ENCODE assay signal across 37 cellular contexts in genomic region chr5:135057233-135057632, GRCh38. TPM values are rescaled to one million over a fixed set of nuclear protein-coding genes. Genes with fewer than 3 reads are reported as not detected.
"Had no signal": no experiment of that assay in that cellular context is flagged by ENCODE, and none has a peak within 500 bp of the region (broad histone marks: within the 10 kb centered on the region; RNA-seq: fewer than 3 reads in every experiment).

No MANE protein-coding gene starts in this region.

- H3K9me3 Mint-ChIP-seq: activated CD4-positive, alpha-beta memory T cell treated with anti-CD3 and anti-CD28 coated beads, Interleukin-2, amount 10 ng/mL, durations not matched to agents 7 days and 5 days; activated CD4-positive, alpha-beta T cell treated with anti-CD3 and anti-CD28 coated beads, Interleukin-2, amount 10 ng/mL, durations not matched to agents 7 days and 5 days; activated naive CD4-positive, alpha-beta T cell treated with anti-CD3 and anti-CD28 coated beads, Interleukin-2, amount 10 ng/mL, durations not matched to agents 7 days and 5 days; activated naive CD4-positive, alpha-beta T cell treated with anti-CD3 and anti-CD28 coated beads, Interleukin-2, amount 50 U/mL, for 24 hours; activated naive CD8-positive, alpha-beta T cell treated with anti-CD3 and anti-CD28 coated beads, Interleukin-2, amount 10 ng/mL, durations not matched to agents 7 days and 5 days; activated naive CD8-positive, alpha-beta T cell treated with anti-CD3 and anti-CD28 coated beads, Interleukin-2, amount 50 U/mL, for 24 hours; activated T-cell treated with anti-CD3 and anti-CD28 coated beads, Interleukin-2, amount 50 U/mL, for 24 hours; activated T-helper 2 cell treated with anti-CD3 and anti-CD28 coated beads, Interferon-gamma antibody, Interleukin-2, Interleukin-4, amounts not matched to agents 10 μg/mL and 5 μg/mL and 100 μg/mL, durations not matched to agents 14 hours and 24 hours and 36 hours; T-helper 1 cell treated with Interleukin-12 subunit alpha and Interleukin-12 subunit beta and Interleukin-4 antibody, amounts not matched to agents 30 μg/mL and 1 μg/mL, for 36 hours; T-helper 2 cell treated with Interferon-gamma antibody and Interleukin-4, amounts not matched to agents 5 μg/mL and 100 μg/mL, for 36 hours; WTC11 had no signal

- H3K27me3 ChIP-seq: ascending aorta had no signal

- H3K9me3 ChIP-seq: ascending aorta had no signal

- H3K4me3 ChIP-seq: ascending aorta, cardiac muscle cell had no signal

- H3K36me3 ChIP-seq: ascending aorta, cardiac muscle cell, WERI-Rb-1 had no signal

- H3K27ac Mint-ChIP-seq: activated CD4-positive, alpha-beta memory T cell treated with anti-CD3 and anti-CD28 coated beads, Interleukin-2, amount 10 ng/mL, durations not matched to agents 7 days and 5 days; activated CD4-positive, alpha-beta T cell treated with anti-CD3 and anti-CD28 coated beads for 36 hours; activated CD4-positive, alpha-beta T cell treated with anti-CD3 and anti-CD28 coated beads, Interleukin-2, amount 10 ng/mL, durations not matched to agents 7 days and 5 days; activated CD8-positive, alpha-beta memory T cell treated with anti-CD3 and anti-CD28 coated beads, Interleukin-2, amount 10 ng/mL, durations not matched to agents 7 days and 5 days; activated CD8-positive, alpha-beta T cell treated with anti-CD3 and anti-CD28 coated beads, Interleukin-2, amount 10 ng/mL, durations not matched to agents 7 days and 5 days; activated naive CD4-positive, alpha-beta T cell treated with anti-CD3 and anti-CD28 coated beads, Interleukin-2, amount 10 ng/mL, durations not matched to agents 7 days and 5 days; activated naive CD4-positive, alpha-beta T cell treated with anti-CD3 and anti-CD28 coated beads, Interleukin-2, amount 50 U/mL, for 24 hours; activated naive CD8-positive, alpha-beta T cell; activated naive CD8-positive, alpha-beta T cell treated with anti-CD3 and anti-CD28 coated beads, Interleukin-2, amount 10 ng/mL, durations not matched to agents 7 days and 5 days; activated naive CD8-positive, alpha-beta T cell treated with anti-CD3 and anti-CD28 coated beads, Interleukin-2, amount 50 U/mL, for 24 hours; activated T-cell treated with anti-CD3 and anti-CD28 coated beads, Interleukin-2, amount 50 U/mL, for 24 hours; activated T-helper 2 cell treated with anti-CD3 and anti-CD28 coated beads, Interferon-gamma antibody, Interleukin-2, Interleukin-4, amounts not matched to agents 10 μg/mL and 5 μg/mL and 100 μg/mL, durations not matched to agents 14 hours and 24 hours and 36 hours; T-helper 1 cell treated with Interleukin-12 subunit alpha and Interleukin-12 subunit beta and Interleukin-4 antibody, amounts not matched to agents 30 μg/mL and 1 μg/mL, for 36 hours; T-helper 2 cell treated with Interferon-gamma antibody and Interleukin-4, amounts not matched to agents 5 μg/mL and 100 μg/mL, for 36 hours; WTC11 had no signal

- H3K4me3 Mint-ChIP-seq: activated CD4-positive, alpha-beta memory T cell treated with anti-CD3 and anti-CD28 coated beads, Interleukin-2, amount 10 ng/mL, durations not matched to agents 7 days and 5 days; activated CD4-positive, alpha-beta T cell treated with anti-CD3 and anti-CD28 coated beads for 36 hours; activated CD4-positive, alpha-beta T cell treated with anti-CD3 and anti-CD28 coated beads, Interleukin-2, amount 10 ng/mL, durations not matched to agents 7 days and 5 days; activated CD8-positive, alpha-beta memory T cell treated with anti-CD3 and anti-CD28 coated beads, Interleukin-2, amount 10 ng/mL, durations not matched to agents 7 days and 5 days; activated CD8-positive, alpha-beta T cell treated with anti-CD3 and anti-CD28 coated beads, Interleukin-2, amount 10 ng/mL, durations not matched to agents 7 days and 5 days; activated naive CD4-positive, alpha-beta T cell treated with anti-CD3 and anti-CD28 coated beads, Interleukin-2, amount 10 ng/mL, durations not matched to agents 7 days and 5 days; activated naive CD4-positive, alpha-beta T cell treated with anti-CD3 and anti-CD28 coated beads, Interleukin-2, amount 50 U/mL, for 24 hours; activated naive CD8-positive, alpha-beta T cell; activated naive CD8-positive, alpha-beta T cell treated with anti-CD3 and anti-CD28 coated beads, Interleukin-2, amount 10 ng/mL, durations not matched to agents 7 days and 5 days; activated naive CD8-positive, alpha-beta T cell treated with anti-CD3 and anti-CD28 coated beads, Interleukin-2, amount 50 U/mL, for 24 hours; activated T-cell treated with anti-CD3 and anti-CD28 coated beads, Interleukin-2, amount 50 U/mL, for 24 hours; brain; T-helper 1 cell treated with Interleukin-12 subunit alpha and Interleukin-12 subunit beta and Interleukin-4 antibody, amounts not matched to agents 30 μg/mL and 1 μg/mL, for 36 hours; T-helper 2 cell treated with Interferon-gamma antibody and Interleukin-4, amounts not matched to agents 5 μg/mL and 100 μg/mL, for 36 hours; WTC11 had no signal

- H3K27ac ChIP-seq: ascending aorta, cardiac muscle cell, WERI-Rb-1 had no signal

- H3K36me3 Mint-ChIP-seq: activated CD8-positive, alpha-beta memory T cell treated with anti-CD3 and anti-CD28 coated beads, Interleukin-2, amount 10 ng/mL, durations not matched to agents 7 days and 5 days; activated naive CD4-positive, alpha-beta T cell treated with anti-CD3 and anti-CD28 coated beads, Interleukin-2, amount 10 ng/mL, durations not matched to agents 7 days and 5 days; activated naive CD4-positive, alpha-beta T cell treated with anti-CD3 and anti-CD28 coated beads, Interleukin-2, amount 50 U/mL, for 24 hours; activated naive CD8-positive, alpha-beta T cell; activated naive CD8-positive, alpha-beta T cell treated with anti-CD3 and anti-CD28 coated beads, Interleukin-2, amount 10 ng/mL, durations not matched to agents 7 days and 5 days; brain; WTC11 had no signal

- ATAC-seq: activated CD4-positive, alpha-beta T cell treated with anti-CD3 and anti-CD28 coated beads for 36 hours; activated CD4-positive, CD25-positive, alpha-beta regulatory T cell treated with anti-CD3 and anti-CD28 coated beads, Interleukin-2, amount 50 U/mL, for 24 hours; activated CD8-positive, alpha-beta memory T cell treated with anti-CD3 and anti-CD28 coated beads, Interleukin-2, amount 10 ng/mL, durations not matched to agents 7 days and 5 days; activated CD8-positive, alpha-beta T cell treated with anti-CD3 and anti-CD28 coated beads, Interleukin-2, amount 10 ng/mL, durations not matched to agents 7 days and 5 days; activated naive CD8-positive, alpha-beta T cell treated with anti-CD3 and anti-CD28 coated beads, Interleukin-2, amount 50 U/mL, for 24 hours; WTC11 had no signal

- H3K4me1 Mint-ChIP-seq: activated CD4-positive, alpha-beta memory T cell treated with anti-CD3 and anti-CD28 coated beads, Interleukin-2, amount 10 ng/mL, durations not matched to agents 7 days and 5 days; activated CD4-positive, alpha-beta T cell treated with anti-CD3 and anti-CD28 coated beads for 36 hours; activated naive CD4-positive, alpha-beta T cell treated with anti-CD3 and anti-CD28 coated beads, Interleukin-2, amount 50 U/mL, for 24 hours had no signal

- DNase-seq: activated CD4-positive, alpha-beta memory T cell treated with anti-CD3 and anti-CD28 coated beads, Interleukin-2, amount 10 ng/mL, durations not matched to agents 7 days and 5 days; activated CD4-positive, alpha-beta T cell treated with anti-CD3 and anti-CD28 coated beads for 1 hour; activated CD4-positive, alpha-beta T cell treated with anti-CD3 and anti-CD28 coated beads for 36 hours; activated CD4-positive, alpha-beta T cell treated with anti-CD3 and anti-CD28 coated beads for 48 hours; activated CD4-positive, alpha-beta T cell treated with anti-CD3 and anti-CD28 coated beads, Interleukin-2, amount 10 ng/mL, durations not matched to agents 7 days and 5 days; activated CD4-positive, alpha-beta T cell treated with anti-CD3 and anti-CD28 coated beads, Interleukin-2, amount 50 U/mL, for 48 hours; activated CD4-positive, CD25-positive, alpha-beta regulatory T cell; activated CD8-positive, alpha-beta memory T cell treated with anti-CD3 and anti-CD28 coated beads for 24 hours; activated CD8-positive, alpha-beta memory T cell treated with anti-CD3 and anti-CD28 coated beads, Interleukin-2, amount 10 ng/mL, durations not matched to agents 7 days and 5 days; activated CD8-positive, alpha-beta memory T cell treated with anti-CD3 and anti-CD28 coated beads, Interleukin-2, amount 50 U/mL, for 48 hours; activated CD8-positive, alpha-beta T cell treated with anti-CD3 and anti-CD28 coated beads, Interleukin-2, amount 10 ng/mL, durations not matched to agents 7 days and 5 days; activated effector memory CD4-positive, alpha-beta T cell treated with Interleukin-2 at 50 U/mL for 16 hours; activated gamma-delta T cell; activated naive CD4-positive, alpha-beta T cell treated with anti-CD3 and anti-CD28 coated beads, Interleukin-2, amount 10 ng/mL, durations not matched to agents 7 days and 5 days; activated naive CD4-positive, alpha-beta T cell treated with Interleukin-2 at 50 U/mL for 16 hours; activated naive CD8-positive, alpha-beta T cell treated with anti-CD3 and anti-CD28 coated beads, Interleukin-2, amount 10 ng/mL, durations not matched to agents 7 days and 5 days; activated naive CD8-positive, alpha-beta T cell treated with anti-CD3 and anti-CD28 coated beads, Interleukin-2, amount 50 U/mL, for 24 hours; activated T-cell treated with anti-CD3 and anti-CD28 coated beads, Interleukin-2, amount 50 U/mL, for 24 hours; activated T-cell treated with anti-CD3 and anti-CD28 coated beads, Interleukin-2, amount 50 U/mL, for 48 hours; amygdala; anterior cingulate cortex; caudate nucleus; SW 1271; T-helper 1 cell; T-helper 2 cell; T-helper 9 cell; WERI-Rb-1 had no signal

RNA-seq across cellular contexts. Expression of gene PITX1, which starts 23.2 kb away (rescaled TPM):
- total RNA-seq: activated CD4-positive, alpha-beta T cell treated with anti-CD3 and anti-CD28 coated beads, Interleukin-2, amount 10 ng/mL, durations not matched to agents 7 days and 5 days; activated CD8-positive, alpha-beta T cell treated with anti-CD3 and anti-CD28 coated beads, Interleukin-2, amount 10 ng/mL, durations not matched to agents 7 days and 5 days; activated naive CD8-positive, alpha-beta T cell treated with anti-CD3 and anti-CD28 coated beads, Interleukin-2, amount 10 ng/mL, durations not matched to agents 7 days and 5 days; cardiac muscle cell had no signal
